ENCODE assay signal across 24 cellular contexts in genomic region chr18:68648191-68648590, GRCh38.
"Had no signal": no experiment of that assay in that cellular context is flagged by ENCODE, and none has a peak within 500 bp of the region (broad histone marks: within the 10 kb centered on the region; RNA-seq: fewer than 3 reads in every experiment).

No MANE protein-coding gene starts in this region.

- H3K9me3 ChIP-seq: colonic mucosa, esophagus squamous epithelium, gastrocnemius medialis, heart right ventricle, left lung, mucosa of descending colon had no signal

- DNase-seq: colonic mucosa; cortex of kidney; effector CD8-positive, alpha-beta T cell; effector memory CD8-positive, alpha-beta T cell; endodermal cell; erythroblast; esophagus squamous epithelium; foreskin melanocyte; gastrocnemius medialis; glutamatergic neuron; head of caudate nucleus; heart right ventricle; hippocampal formation; left cardiac atrium; left lung; left ventricle myocardium superior; mesenchymal stem cell; mucosa of descending colon; naive thymus-derived CD4-positive, alpha-beta T cell had no signal

- H3K4me1 ChIP-seq: colonic mucosa, esophagus squamous epithelium, gastrocnemius medialis, heart right ventricle, left lung had no signal

- H3K27me3 ChIP-seq: colonic mucosa, esophagus squamous epithelium, gastrocnemius medialis, left lung had no signal

- FAIRE-seq: endometrium, islet of Langerhans, keratinocyte had no signal

- H3K36me3 ChIP-seq: colonic mucosa, esophagus squamous epithelium, gastrocnemius medialis, heart right ventricle, left lung had no signal

- H3K27ac ChIP-seq: colonic mucosa, epithelial cell of prostate, esophagus squamous epithelium, gastrocnemius medialis, heart right ventricle, left lung had no signal

- H3K4me3 ChIP-seq: colonic mucosa, esophagus squamous epithelium, gastrocnemius medialis, heart right ventricle, left lung, lung, mucosa of descending colon had no signal
